ENCODE assay signal across 10 cellular contexts in genomic region chr1:212470059-212470458, GRCh38. TPM values are rescaled to one million over a fixed set of nuclear protein-coding genes. Genes with fewer than 3 reads are reported as not detected.
DNase-seq lines count a peak whose midpoint lies in the region; ATAC-seq and TF ChIP-seq lines count a peak whose summit lies in the region.
"Had no signal": no experiment of that assay in that cellular context is flagged by ENCODE, and none has a peak within 500 bp of the region (broad histone marks: within the 10 kb centered on the region; RNA-seq: fewer than 3 reads in every experiment).

No MANE protein-coding gene starts in this region.

- H3K27ac Mint-ChIP-seq in endothelial cell (ENCODE audit: unreplicated experiment), result no peak overlapping the region

- no peak overlapping the region for H3K4me3 Mint-ChIP-seq in endothelial cell (ENCODE audit: unreplicated experiment)

- ATAC-seq in left cardiac atrium (peak; percentile 93 to 98), GM19463 (IDR thresholded peaks at IDR 0.05; ENCODE audit: unreplicated experiment) (no peak)

- H3K4me1 Mint-ChIP-seq in endothelial cell (ENCODE audit: unreplicated experiment), result no peaks in the 10 kb centered on the region

- TF ChIP-seq CTCF in endothelial cell (IDR thresholded peaks at IDR 0.05; ENCODE audit: unreplicated experiment), result no peak

- DNase-seq in ELF-1 (ENCODE audit: low read depth, low spot score) (peak; percentile 32), amygdala (lab: John Stamatoyannopoulos, UW) (peak in 52 of 56 donors; percentile 12 to 96 (median 78)), left cardiac atrium (peak; percentile 88), renal cortical epithelial cell (ENCODE audit: low read depth) (peak; percentile 79), NCI-H1105 (lab: John Stamatoyannopoulos, UW) (no peak), endothelial cell (ENCODE audit: low spot score) (no peak)
- DNase-seq in stimulated activated CD4-positive, alpha-beta T cell treated with anti-CD3 and anti-CD28 coated beads, Interleukin-4, amount 100 ng/mL, for 24 hours, result no peak
- DNase-seq: cerebellar nuclear complex, NCI-H2227 treated with DMSO at 0.1 percent for 48 hours had no signal

- H3K9me3 Mint-ChIP-seq in endothelial cell (ENCODE audit: unreplicated experiment), result no peaks in the 10 kb centered on the region

- H3K36me3 Mint-ChIP-seq in endothelial cell (ENCODE audit: low read depth, unreplicated experiment), result peaks cover 4% of the 10 kb centered on the region

- H3K27me3 Mint-ChIP-seq in endothelial cell (ENCODE audit: unreplicated experiment), result peaks cover 21% of the 10 kb centered on the region

- intact Hi-C loops in left cardiac atrium (cut with DNase I), result no loop called here

RNA-seq across cellular contexts. Expression of gene NENF, which starts 37.3 kb away (rescaled TPM):
- total RNA-seq in left cardiac atrium (10 to 100 TPM; 83.8 to 88.6 TPM), renal cortical epithelial cell (31.1 and 54.7 TPM in 2 replicates), endothelial cell (ENCODE audit: unreplicated experiment) (25.6 TPM)

RNA-seq across cellular contexts. Expression of gene PACC1, which starts 55.4 kb away (rescaled TPM):
- total RNA-seq in left cardiac atrium (1 to 10 TPM; 3.3 to 3.4 TPM), renal cortical epithelial cell (9.7 and 21.2 TPM in 2 replicates), endothelial cell (ENCODE audit: unreplicated experiment) (15.3 TPM)

Comparison
In these comparisons a context has a peak if more than half of its experiments do, and no peak if none do; other contexts are left out.
1. DNase-seq: peak in ELF-1 (single experiment), amygdala (52 of 56), left cardiac atrium (single experiment) and renal cortical epithelial cell (single experiment); none in NCI-H1105 (single experiment), endothelial cell (single experiment) and stimulated activated CD4-positive, alpha-beta T cell treated with anti-CD3 and anti-CD28 coated beads, Interleukin-4, amount 100 ng/mL, for 24 hours (single experiment).